In genomic region chr1:155645024-155645423, GRCh38 we compare ENCODE assay signal across 20 cellular contexts. TPM values are rescaled to one million over a fixed set of nuclear protein-coding genes. Genes with fewer than 3 reads are reported as not detected.
A peak's percentile ranks its signal among the peaks of the same experiment; 100 is the strongest.
DNase-seq lines count a peak whose midpoint lies in the region; ATAC-seq and TF ChIP-seq lines count a peak whose summit lies in the region.
"Had no signal": no experiment of that assay in that cellular context is flagged by ENCODE, and none has a peak within 500 bp of the region (broad histone marks: within the 10 kb centered on the region; RNA-seq: fewer than 3 reads in every experiment).

No MANE protein-coding gene starts in this region.

- DNase-seq in adipocyte (ENCODE audit: low read depth) (no peak), medulla oblongata (ENCODE audit: extremely low spot score) (peak; percentile 51), hypothalamus (lab: John Stamatoyannopoulos, UW) (no peak), NCI-H2227 treated with DMSO at 0.1 percent for 48 hours (lab: John Stamatoyannopoulos, UW) (no peak)
- DNase-seq in activated T-cell treated with anti-CD3 and anti-CD28 coated beads, Interleukin-2, amount 50 U/mL, for 4 hours = no peak
- DNase-seq: activated CD4-positive, CD25-positive, alpha-beta regulatory T cell; activated CD8-positive, alpha-beta T cell treated with anti-CD3 and anti-CD28 coated beads, Interleukin-2, amount 10 ng/mL, durations not matched to agents 7 days and 5 days; activated T-cell treated with anti-CD3 and anti-CD28 coated beads, Interleukin-2, amount 50 U/mL, for 72 hours; CD8-positive, alpha-beta memory T cell; MM.1S; NCI-H524; pancreas; stimulated activated naive CD8-positive, alpha-beta T cell treated with anti-CD3 and anti-CD28 coated beads, Interleukin-15, amount 100 ng/mL, for 72 hours had no signal

- H3K4me3 ChIP-seq in ACC112 (ENCODE audit: low read depth, low read length) (peak overlapping the region; percentile 50; the same call in 1 of the 2 replicates), HEK293 (ENCODE audit: low read depth, low read length) (no peak overlapping the region), adipocyte (ENCODE audit: low read length) (peak overlapping the region; percentile 1)
- H3K4me3 ChIP-seq: cardiac muscle cell, pancreas, SJSA1, vagina had no signal

- H3K4me1 ChIP-seq in ACC112 (ENCODE audit: control insufficient read depth, insufficient read depth, low read length, unreplicated experiment) (peaks cover 21% of the 10 kb centered on the region), HEK293 (ENCODE audit: control insufficient read depth, insufficient read depth, low read length) (no peaks in the 10 kb centered on the region), adipocyte (ENCODE audit: control insufficient read depth, insufficient read depth, low read length) (peaks cover 32% of the 10 kb centered on the region)

- H3K36me3 Mint-ChIP-seq in activated T-cell treated with anti-CD3 and anti-CD28 coated beads, Interleukin-2, amount 50 U/mL, for 4 hours (ENCODE audit: insufficient read depth) = peaks cover 3% of the 10 kb centered on the region

- H3K9me3 ChIP-seq in HEK293 (ENCODE audit: control insufficient read depth, insufficient read depth, low read depth, low read length) (no peaks in the 10 kb centered on the region), adipocyte (ENCODE audit: control insufficient read depth, low read length) (peaks cover 14% of the 10 kb centered on the region)
- H3K9me3 ChIP-seq: pancreas had no signal

- no peaks in the 10 kb centered on the region for H3K79me2 ChIP-seq in ACC112 (ENCODE audit: control insufficient read depth, insufficient read depth, low read length, unreplicated experiment)

- CTCF ChIA-PET in HEK293 (lab: Yijun Ruan, JAX) = interaction anchor here (0.7 to 1.3 kb wide), 3 partner anchors 84 to 393 kb away, joined by 3 to 6 read pairs (median 3); no protein-coding TSS in a partner anchor

- H3K27ac ChIP-seq in ACC112 (ENCODE audit: low read depth, low read length) (peak overlapping the region; percentile 55), HEK293 (ENCODE audit: extremely low read depth, low read depth, low read length) (no peak overlapping the region)
- H3K27ac ChIP-seq: cardiac muscle cell, pancreas, SJSA1, vagina had no signal

- ATAC-seq in activated T-cell treated with anti-CD3 and anti-CD28 coated beads, Interleukin-2, amount 50 U/mL, for 4 hours = no peak
- no peak for ATAC-seq in HG03039 (IDR thresholded peaks at IDR 0.05; ENCODE audit: unreplicated experiment)
- ATAC-seq: activated CD8-positive, alpha-beta T cell treated with anti-CD3 and anti-CD28 coated beads, Interleukin-2, amount 10 ng/mL, durations not matched to agents 7 days and 5 days; activated naive CD4-positive, alpha-beta T cell treated with anti-CD3 and anti-CD28 coated beads, Interleukin-2, amount 50 U/mL, for 72 hours; activated T-cell treated with anti-CD3 and anti-CD28 coated beads, Interleukin-2, amount 50 U/mL, for 72 hours; pancreas; stimulated activated naive CD8-positive, alpha-beta T cell treated with anti-CD3 and anti-CD28 coated beads, Interleukin-15, amount 100 ng/mL, for 72 hours had no signal

- POLR2A ChIA-PET in HEK293 (lab: Yijun Ruan, JAX) = no interaction called here

- no peaks in the 10 kb centered on the region for H3K4me1 Mint-ChIP-seq in activated T-cell treated with anti-CD3 and anti-CD28 coated beads, Interleukin-2, amount 50 U/mL, for 4 hours (ENCODE audit: low read depth)
- H3K4me1 Mint-ChIP-seq: CD8-positive, alpha-beta memory T cell had no signal

- H3K4me3 Mint-ChIP-seq in activated T-cell treated with anti-CD3 and anti-CD28 coated beads, Interleukin-2, amount 50 U/mL, for 4 hours = no peak overlapping the region
- H3K4me3 Mint-ChIP-seq: activated CD8-positive, alpha-beta T cell treated with anti-CD3 and anti-CD28 coated beads, Interleukin-2, amount 10 ng/mL, durations not matched to agents 7 days and 5 days; activated T-cell treated with anti-CD3 and anti-CD28 coated beads, Interleukin-2, amount 50 U/mL, for 72 hours; CD8-positive, alpha-beta memory T cell; stimulated activated naive CD8-positive, alpha-beta T cell treated with anti-CD3 and anti-CD28 coated beads, Interleukin-15, amount 100 ng/mL, for 72 hours had no signal

- no peaks in the 10 kb centered on the region for H3K27me3 ChIP-seq in ACC112 (ENCODE audit: insufficient read depth, low read length)
- no peaks in the 10 kb centered on the region for H3K27me3 ChIP-seq in adipocyte (replicated peaks; ENCODE audit: control insufficient read depth, insufficient read depth, low read length)
- H3K27me3 ChIP-seq: cardiac muscle cell, pancreas, SJSA1, vagina had no signal

- peaks cover 11% of the 10 kb centered on the region for H3K9me3 Mint-ChIP-seq in activated T-cell treated with anti-CD3 and anti-CD28 coated beads, Interleukin-2, amount 50 U/mL, for 4 hours

- H3K36me3 ChIP-seq in ACC112 (ENCODE audit: insufficient read depth, low read length) (peaks cover 29% of the 10 kb centered on the region; the same call in 1 of the 2 replicates), HEK293 (ENCODE audit: control insufficient read depth in 2 of 2, insufficient read depth in 1 of 2, low read length in 2 of 2) (no peaks in the 10 kb centered on the region), adipocyte (ENCODE audit: control insufficient read depth, insufficient read depth, low read length, severe bottlenecking) (no peaks in the 10 kb centered on the region)
- H3K36me3 ChIP-seq: cardiac muscle cell, pancreas, vagina had no signal

- no peak for TF ChIP-seq CTCF in HEK293 (tag by site-specific recombination; IDR thresholded peaks at IDR 0.05)

- H2AFZ ChIP-seq in ACC112 (ENCODE audit: low read length, unreplicated experiment) = peak overlapping the region; percentile 71

- no peaks in the 10 kb centered on the region for H3K27me3 Mint-ChIP-seq in activated T-cell treated with anti-CD3 and anti-CD28 coated beads, Interleukin-2, amount 50 U/mL, for 4 hours (ENCODE audit: low read depth)
- H3K27me3 Mint-ChIP-seq: stimulated activated naive CD8-positive, alpha-beta T cell treated with anti-CD3 and anti-CD28 coated beads, Interleukin-15, amount 100 ng/mL, for 72 hours had no signal

- no peak overlapping the region for H3K9ac ChIP-seq in adipocyte (ENCODE audit: low read length)

TF ChIP-seq in HEK293, 187 proteins besides CTCF, POLR2A, EP300 and RAD21:
- TF ChIP-seq IKZF3 (tag by site-specific recombination; IDR thresholded peaks at IDR 0.05) (no peak), MZF1 (tag by site-specific recombination; IDR thresholded peaks at IDR 0.05; ENCODE audit: borderline replicate concordance) (0 out of 2 replicates have a peak, but pooled peaks have one; percentile 18)

RNA-seq across cellular contexts. Expression of gene MSTO1, which starts 35.0 kb away (rescaled TPM):
- 100 to 1,000 TPM; 133 to 139 (median 135) TPM for total RNA-seq in activated T-cell treated with anti-CD3 and anti-CD28 coated beads, Interleukin-2, amount 50 U/mL, for 4 hours

RNA-seq across cellular contexts. Expression of gene YY1AP1, which starts 43.5 kb away (rescaled TPM):
- total RNA-seq in activated T-cell treated with anti-CD3 and anti-CD28 coated beads, Interleukin-2, amount 50 U/mL, for 4 hours = 10 to 100 TPM; 44.9 to 52.7 (median 50.1) TPM

RNA-seq across cellular contexts. Expression of gene DAP3, which starts 43.9 kb away (rescaled TPM):
- total RNA-seq in activated T-cell treated with anti-CD3 and anti-CD28 coated beads, Interleukin-2, amount 50 U/mL, for 4 hours = 100 to 1,000 TPM; 194 to 197 (median 196) TPM
